1 cellular context compared by ENCODE assay signal in genomic region chr6:18242062-18242851, GRCh38.
A peak's percentile ranks its signal among the peaks of the same experiment; 100 is the strongest.
TF ChIP-seq lines count a peak whose summit lies in the region.

No MANE protein-coding gene starts in this region.

TF ChIP-seq in HepG2, 621 proteins besides CTCF, POLR2A, EP300 and RAD21 (continued from another document):
- TF ChIP-seq AFF4 (CRISPR knock-in tag; IDR thresholded peaks at IDR 0.05) (no peak), HOMEZ (CRISPR knock-in tag; IDR thresholded peaks at IDR 0.05; ENCODE audit: low read depth) (peak; percentile 46; the same call in 1 of the 2 replicates), CEBPG (CRISPR knock-in tag; IDR thresholded peaks at IDR 0.05) (peak; percentile 23; the same call in 1 of the 2 replicates), SAP130 (CRISPR knock-in tag; IDR thresholded peaks at IDR 0.05; ENCODE audit: low read depth) (peak; percentile 21; the same call in 1 of the 2 replicates), CEBPZ (IDR thresholded peaks at IDR 0.05; ENCODE audit: low read length) (no peak), CEBPB (IDR thresholded peaks at IDR 0.05; ENCODE audit: borderline replicate concordance, low read depth, low read length) (peak; percentile 47; the same call in 1 of the 2 replicates), ZNF644 (CRISPR knock-in tag; IDR thresholded peaks at IDR 0.05; ENCODE audit: low read depth) (peak; percentile 86), ATF4 (CRISPR knock-in tag; IDR thresholded peaks at IDR 0.05) (peak in 1 of 2 experiments; percentile 86; a peak in 2 of 4 replicates), ZNF776 (CRISPR knock-in tag; IDR thresholded peaks at IDR 0.05) (no peak), FOSL2 (CRISPR knock-in tag; IDR thresholded peaks at IDR 0.05) (peak; percentile 90)
